1 cellular context compared by ENCODE assay signal in genomic region chr2:169891593-169892298, GRCh38.
A peak's percentile ranks its signal among the peaks of the same experiment; 100 is the strongest.
TF ChIP-seq lines count a peak whose summit lies in the region.

No MANE protein-coding gene starts in this region.

TF ChIP-seq in HEK293, 187 proteins besides CTCF, POLR2A, EP300 and RAD21 (continued from another document):
- TF ChIP-seq ZSCAN5A (tag by site-specific recombination; IDR thresholded peaks at IDR 0.05) (no peak), PRDM6 (tag by site-specific recombination; IDR thresholded peaks at IDR 0.05) (peak; percentile 28; the same call in 1 of the 2 replicates), ZNF391 (tag by site-specific recombination; IDR thresholded peaks at IDR 0.05; ENCODE audit: borderline replicate concordance, low read depth) (no peak), SETDB1 (IDR thresholded peaks at IDR 0.05; ENCODE audit: insufficient read length, low read length) (no peak), ZNF645 (tag by site-specific recombination; IDR thresholded peaks at IDR 0.05) (no peak), WT1 (tag by site-specific recombination; IDR thresholded peaks at IDR 0.05) (0 out of 2 replicates have a peak, but pooled peaks have one; percentile 21), ZNF335 (tag by site-specific recombination; conservative IDR thresholded peaks at IDR 0.05) (no peak), ZNF488 (tag by site-specific recombination; IDR thresholded peaks at IDR 0.05) (no peak), ZNF580 (tag by site-specific recombination; IDR thresholded peaks at IDR 0.05) (no peak), ZNF184 (tag by site-specific recombination; IDR thresholded peaks at IDR 0.05) (no peak), ZNF157 (tag by site-specific recombination; IDR thresholded peaks at IDR 0.05) (no peak), ZBTB17 (tag by site-specific recombination; IDR thresholded peaks at IDR 0.05) (no peak), ZSCAN30 (tag by site-specific recombination; IDR thresholded peaks at IDR 0.05) (no peak), ELK4 (IDR thresholded peaks at IDR 0.05; ENCODE audit: borderline replicate concordance, low read depth, low read length) (no peak), ZNF354C (tag by site-specific recombination; IDR thresholded peaks at IDR 0.05; ENCODE audit: borderline replicate concordance, low read depth) (no peak), ZBTB21 (tag by site-specific recombination; IDR thresholded peaks at IDR 0.05) (peak; percentile 66; the same call in 1 of the 2 replicates), YY2 (tag by site-specific recombination; IDR thresholded peaks at IDR 0.05) (no peak)
- TF ChIP-seq, protein P1, sequence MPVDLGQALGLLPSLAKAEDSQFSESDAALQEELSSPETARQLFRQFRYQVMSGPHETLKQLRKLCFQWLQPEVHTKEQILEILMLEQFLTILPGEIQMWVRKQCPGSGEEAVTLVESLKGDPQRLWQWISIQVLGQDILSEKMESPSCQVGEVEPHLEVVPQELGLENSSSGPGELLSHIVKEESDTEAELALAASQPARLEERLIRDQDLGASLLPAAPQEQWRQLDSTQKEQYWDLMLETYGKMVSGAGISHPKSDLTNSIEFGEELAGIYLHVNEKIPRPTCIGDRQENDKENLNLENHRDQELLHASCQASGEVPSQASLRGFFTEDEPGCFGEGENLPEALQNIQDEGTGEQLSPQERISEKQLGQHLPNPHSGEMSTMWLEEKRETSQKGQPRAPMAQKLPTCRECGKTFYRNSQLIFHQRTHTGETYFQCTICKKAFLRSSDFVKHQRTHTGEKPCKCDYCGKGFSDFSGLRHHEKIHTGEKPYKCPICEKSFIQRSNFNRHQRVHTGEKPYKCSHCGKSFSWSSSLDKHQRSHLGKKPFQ (tag by site-specific recombination; IDR thresholded peaks at IDR 0.05): no peak
- TF ChIP-seq, protein P2, sequence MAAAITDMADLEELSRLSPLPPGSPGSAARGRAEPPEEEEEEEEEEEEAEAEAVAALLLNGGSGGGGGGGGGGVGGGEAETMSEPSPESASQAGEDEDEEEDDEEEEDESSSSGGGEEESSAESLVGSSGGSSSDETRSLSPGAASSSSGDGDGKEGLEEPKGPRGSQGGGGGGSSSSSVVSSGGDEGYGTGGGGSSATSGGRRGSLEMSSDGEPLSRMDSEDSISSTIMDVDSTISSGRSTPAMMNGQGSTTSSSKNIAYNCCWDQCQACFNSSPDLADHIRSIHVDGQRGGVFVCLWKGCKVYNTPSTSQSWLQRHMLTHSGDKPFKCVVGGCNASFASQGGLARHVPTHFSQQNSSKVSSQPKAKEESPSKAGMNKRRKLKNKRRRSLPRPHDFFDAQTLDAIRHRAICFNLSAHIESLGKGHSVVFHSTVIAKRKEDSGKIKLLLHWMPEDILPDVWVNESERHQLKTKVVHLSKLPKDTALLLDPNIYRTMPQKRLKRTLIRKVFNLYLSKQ (tag by site-specific recombination; IDR thresholded peaks at IDR 0.05; ENCODE audit: borderline replicate concordance): no peak
- TF ChIP-seq, protein P3, sequence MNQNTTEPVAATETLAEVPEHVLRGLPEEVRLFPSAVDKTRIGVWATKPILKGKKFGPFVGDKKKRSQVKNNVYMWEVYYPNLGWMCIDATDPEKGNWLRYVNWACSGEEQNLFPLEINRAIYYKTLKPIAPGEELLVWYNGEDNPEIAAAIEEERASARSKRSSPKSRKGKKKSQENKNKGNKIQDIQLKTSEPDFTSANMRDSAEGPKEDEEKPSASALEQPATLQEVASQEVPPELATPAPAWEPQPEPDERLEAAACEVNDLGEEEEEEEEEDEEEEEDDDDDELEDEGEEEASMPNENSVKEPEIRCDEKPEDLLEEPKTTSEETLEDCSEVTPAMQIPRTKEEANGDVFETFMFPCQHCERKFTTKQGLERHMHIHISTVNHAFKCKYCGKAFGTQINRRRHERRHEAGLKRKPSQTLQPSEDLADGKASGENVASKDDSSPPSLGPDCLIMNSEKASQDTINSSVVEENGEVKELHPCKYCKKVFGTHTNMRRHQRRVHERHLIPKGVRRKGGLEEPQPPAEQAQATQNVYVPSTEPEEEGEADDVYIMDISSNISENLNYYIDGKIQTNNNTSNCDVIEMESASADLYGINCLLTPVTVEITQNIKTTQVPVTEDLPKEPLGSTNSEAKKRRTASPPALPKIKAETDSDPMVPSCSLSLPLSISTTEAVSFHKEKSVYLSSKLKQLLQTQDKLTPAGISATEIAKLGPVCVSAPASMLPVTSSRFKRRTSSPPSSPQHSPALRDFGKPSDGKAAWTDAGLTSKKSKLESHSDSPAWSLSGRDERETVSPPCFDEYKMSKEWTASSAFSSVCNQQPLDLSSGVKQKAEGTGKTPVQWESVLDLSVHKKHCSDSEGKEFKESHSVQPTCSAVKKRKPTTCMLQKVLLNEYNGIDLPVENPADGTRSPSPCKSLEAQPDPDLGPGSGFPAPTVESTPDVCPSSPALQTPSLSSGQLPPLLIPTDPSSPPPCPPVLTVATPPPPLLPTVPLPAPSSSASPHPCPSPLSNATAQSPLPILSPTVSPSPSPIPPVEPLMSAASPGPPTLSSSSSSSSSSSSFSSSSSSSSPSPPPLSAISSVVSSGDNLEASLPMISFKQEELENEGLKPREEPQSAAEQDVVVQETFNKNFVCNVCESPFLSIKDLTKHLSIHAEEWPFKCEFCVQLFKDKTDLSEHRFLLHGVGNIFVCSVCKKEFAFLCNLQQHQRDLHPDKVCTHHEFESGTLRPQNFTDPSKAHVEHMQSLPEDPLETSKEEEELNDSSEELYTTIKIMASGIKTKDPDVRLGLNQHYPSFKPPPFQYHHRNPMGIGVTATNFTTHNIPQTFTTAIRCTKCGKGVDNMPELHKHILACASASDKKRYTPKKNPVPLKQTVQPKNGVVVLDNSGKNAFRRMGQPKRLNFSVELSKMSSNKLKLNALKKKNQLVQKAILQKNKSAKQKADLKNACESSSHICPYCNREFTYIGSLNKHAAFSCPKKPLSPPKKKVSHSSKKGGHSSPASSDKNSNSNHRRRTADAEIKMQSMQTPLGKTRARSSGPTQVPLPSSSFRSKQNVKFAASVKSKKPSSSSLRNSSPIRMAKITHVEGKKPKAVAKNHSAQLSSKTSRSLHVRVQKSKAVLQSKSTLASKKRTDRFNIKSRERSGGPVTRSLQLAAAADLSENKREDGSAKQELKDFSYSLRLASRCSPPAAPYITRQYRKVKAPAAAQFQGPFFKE (tag by site-specific recombination; IDR thresholded peaks at IDR 0.05; ENCODE audit: borderline replicate concordance): no peak
